8 cellular contexts compared by ENCODE assay signal in genomic region chr9:85900504-85901201, GRCh38. TPM values are rescaled to one million over a fixed set of nuclear protein-coding genes. Genes with fewer than 3 reads are reported as not detected.
DNase-seq lines count a peak whose midpoint lies in the region; ATAC-seq and TF ChIP-seq lines count a peak whose summit lies in the region.

No MANE protein-coding gene starts in this region.

- no peaks in the 10 kb centered on the region for H3K36me3 Mint-ChIP-seq in activated T-helper 2 cell treated with anti-CD3 and anti-CD28 coated beads, Interferon-gamma antibody, Interleukin-2, Interleukin-4, amounts not matched to agents 10 μg/mL and 5 μg/mL and 100 μg/mL, durations not matched to agents 14 hours and 24 hours and 36 hours (ENCODE audit: low read depth)
- H3K36me3 Mint-ChIP-seq in stimulated activated naive B cell treated with anti-CD40 and anti-IgM and Interleukin-4, amounts not matched to agents 10 μg/mL and 1 μg/mL and 100 μg/mL, for 72 hours: peaks cover under 1 to 3% of the 10 kb centered on the region in 2 donors

- CTCF ChIA-PET in AG04449 (lab: Yijun Ruan, JAX): interaction anchor here (0.7 to 2.2 kb wide), 6 partner anchors 10 to 80 kb away, joined by 3 to 6 read pairs (median 3); no protein-coding TSS in a partner anchor

- peak; percentile 38 to 53 for ATAC-seq in stimulated activated naive B cell treated with anti-CD40 and anti-IgM and Interleukin-4, amounts not matched to agents 10 μg/mL and 1 μg/mL and 100 μg/mL, for 72 hours (replicated peaks)
- ATAC-seq in HG03159 (IDR thresholded peaks at IDR 0.05; ENCODE audit: unreplicated experiment): no peak

- peaks cover 10% of the 10 kb centered on the region for H3K27me3 Mint-ChIP-seq in activated T-helper 2 cell treated with anti-CD3 and anti-CD28 coated beads, Interferon-gamma antibody, Interleukin-2, Interleukin-4, amounts not matched to agents 10 μg/mL and 5 μg/mL and 100 μg/mL, durations not matched to agents 14 hours and 24 hours and 36 hours (ENCODE audit: low read depth)
- H3K27me3 Mint-ChIP-seq in stimulated activated naive B cell treated with anti-CD40 and anti-IgM and Interleukin-4, amounts not matched to agents 10 μg/mL and 1 μg/mL and 100 μg/mL, for 72 hours: no peaks in the 10 kb centered on the region

- peak; percentile 76 for TF ChIP-seq CTCF in AG04449 (IDR thresholded peaks at IDR 0.05; ENCODE audit: insufficient read depth, low read length, missing control alignments)
- TF ChIP-seq CTCF in GM12874 (IDR thresholded peaks at IDR 0.05; ENCODE audit: insufficient read depth, low read depth, low read length): peak; percentile 78

- no peak overlapping the region for H3K27ac Mint-ChIP-seq in activated T-helper 2 cell treated with anti-CD3 and anti-CD28 coated beads, Interferon-gamma antibody, Interleukin-2, Interleukin-4, amounts not matched to agents 10 μg/mL and 5 μg/mL and 100 μg/mL, durations not matched to agents 14 hours and 24 hours and 36 hours
- H3K27ac Mint-ChIP-seq in stimulated activated naive B cell treated with anti-CD40 and anti-IgM and Interleukin-4, amounts not matched to agents 10 μg/mL and 1 μg/mL and 100 μg/mL, for 72 hours: no peak overlapping the region

- H3K9me3 Mint-ChIP-seq in activated T-helper 2 cell treated with anti-CD3 and anti-CD28 coated beads, Interferon-gamma antibody, Interleukin-2, Interleukin-4, amounts not matched to agents 10 μg/mL and 5 μg/mL and 100 μg/mL, durations not matched to agents 14 hours and 24 hours and 36 hours: no peaks in the 10 kb centered on the region
- peaks cover 0 to under 1% of the 10 kb centered on the region in 2 donors for H3K9me3 Mint-ChIP-seq in stimulated activated naive B cell treated with anti-CD40 and anti-IgM and Interleukin-4, amounts not matched to agents 10 μg/mL and 1 μg/mL and 100 μg/mL, for 72 hours

- peaks cover 4% of the 10 kb centered on the region for H3K4me1 Mint-ChIP-seq in activated T-helper 2 cell treated with anti-CD3 and anti-CD28 coated beads, Interferon-gamma antibody, Interleukin-2, Interleukin-4, amounts not matched to agents 10 μg/mL and 5 μg/mL and 100 μg/mL, durations not matched to agents 14 hours and 24 hours and 36 hours (ENCODE audit: low read depth)
- H3K4me1 Mint-ChIP-seq in stimulated activated naive B cell treated with anti-CD40 and anti-IgM and Interleukin-4, amounts not matched to agents 10 μg/mL and 1 μg/mL and 100 μg/mL, for 72 hours: peaks cover 5 to 7% of the 10 kb centered on the region in 2 donors

- no peak overlapping the region for H3K4me3 Mint-ChIP-seq in activated T-helper 2 cell treated with anti-CD3 and anti-CD28 coated beads, Interferon-gamma antibody, Interleukin-2, Interleukin-4, amounts not matched to agents 10 μg/mL and 5 μg/mL and 100 μg/mL, durations not matched to agents 14 hours and 24 hours and 36 hours (ENCODE audit: low read depth)
- no peak overlapping the region for H3K4me3 Mint-ChIP-seq in stimulated activated naive B cell treated with anti-CD40 and anti-IgM and Interleukin-4, amounts not matched to agents 10 μg/mL and 1 μg/mL and 100 μg/mL, for 72 hours

- intact Hi-C loops in activated T-helper 2 cell treated with anti-CD3 and anti-CD28 coated beads, Interferon-gamma antibody, Interleukin-2, Interleukin-4, amounts not matched to agents 10 μg/mL and 5 μg/mL and 100 μg/mL, durations not matched to agents 14 hours and 24 hours and 36 hours (cut with micrococcal nuclease): loop anchor here (5.0 kb wide), 1 partner anchor 198 kb away; no protein-coding TSS in a partner anchor

- POLR2A ChIA-PET in AG04449 (lab: Yijun Ruan, JAX): no interaction called here

- H3K4me3 ChIP-seq in AG04449 (ENCODE audit: low read depth, low read length): no peak overlapping the region

- DNase-seq in AG04449 (ENCODE audit: low read depth, low spot score): peak; percentile 4
- DNase-seq in NCI-H460 (ENCODE audit: extremely low read depth, low read depth): peak; percentile 39
- peak; percentile 18 for DNase-seq in activated T-helper 2 cell treated with anti-CD3 and anti-CD28 coated beads, Interferon-gamma antibody, Interleukin-2, Interleukin-4, amounts not matched to agents 10 μg/mL and 5 μg/mL and 100 μg/mL, durations not matched to agents 14 hours and 24 hours and 36 hours (ENCODE audit: low spot score)
- DNase-seq in iPS-NIHi11 (ENCODE audit: low spot score): peak; percentile 63
- DNase-seq in stimulated activated naive B cell treated with anti-CD40 and anti-IgM and Interleukin-4, amounts not matched to agents 10 μg/mL and 1 μg/mL and 100 μg/mL, for 72 hours: peak; percentile 3
- no peak for DNase-seq in NCI-H446 treated with DMSO at 0.1 percent for 48 hours (lab: John Stamatoyannopoulos, UW)

RNA-seq across cellular contexts. Expression of gene NAA35, which starts 40.3 kb away (rescaled TPM):
- total RNA-seq in NCI-H460 (2014; rRNA removed; shearing (Covaris generic)): 28.1 and 32.8 TPM in 2 replicates
- polyA plus RNA-seq in NCI-H460 (2014; cell fraction: nucleus; rRNA removed): 25.0 and 29.5 TPM in 2 replicates
- total RNA-seq in activated T-helper 2 cell treated with anti-CD3 and anti-CD28 coated beads, Interferon-gamma antibody, Interleukin-2, Interleukin-4, amounts not matched to agents 10 μg/mL and 5 μg/mL and 100 μg/mL, durations not matched to agents 14 hours and 24 hours and 36 hours: 31.3 and 33.6 TPM in 2 replicates
